In the genomic region with DNA sequence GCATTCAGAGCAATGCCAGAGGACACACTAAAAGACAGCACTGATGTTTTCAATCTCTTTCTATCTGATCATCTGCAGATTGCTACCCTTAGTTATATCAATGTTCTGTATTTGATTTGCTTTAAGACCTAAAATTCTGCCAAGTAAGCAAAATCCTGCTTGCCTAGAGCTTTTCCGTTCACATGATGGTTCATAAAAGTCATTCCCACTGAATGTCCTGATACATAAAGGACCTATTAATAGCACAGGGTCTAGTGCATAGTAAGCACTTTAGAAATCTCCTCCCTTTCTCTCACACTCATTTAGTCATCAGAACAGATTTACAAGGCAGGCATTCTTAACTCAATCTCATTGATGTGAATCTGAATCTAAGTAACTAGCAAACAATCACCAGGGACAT, we compare ENCODE assay signal across 26 cellular contexts.
"Had no signal": no experiment of that assay in that cellular context is flagged by ENCODE, and none has a peak within 500 bp of the region (broad histone marks: within the 10 kb centered on the region; RNA-seq: fewer than 3 reads in every experiment).

No MANE protein-coding gene starts in this region.

- H2AFZ ChIP-seq: neural progenitor cell had no signal

- H3K27me3 Mint-ChIP-seq: activated naive CD4-positive, alpha-beta T cell treated with anti-CD3 and anti-CD28 coated beads, Interleukin-2, amount 10 ng/mL, durations not matched to agents 7 days and 5 days had no signal

- H3K27ac ChIP-seq: cardiac muscle cell, epithelial cell of prostate, lower lobe of right lung, neural progenitor cell, right atrium auricular region, testis, uterus, VCaP had no signal

- DNase-seq: activated CD4-positive, alpha-beta memory T cell treated with anti-CD3 and anti-CD28 coated beads, Interleukin-2, amount 10 ng/mL, durations not matched to agents 7 days and 5 days; activated effector memory CD4-positive, alpha-beta T cell treated with Interleukin-2 at 50 U/mL for 16 hours; activated naive CD4-positive, alpha-beta T cell treated with anti-CD3 and anti-CD28 coated beads, Interleukin-2, amount 10 ng/mL, durations not matched to agents 7 days and 5 days; activated T-cell treated with anti-CD3 and anti-CD28 coated beads, Interleukin-2, amount 50 U/mL, for 72 hours; amygdala; cortex of kidney; endodermal cell; kidney; lower lobe of right lung; naive thymus-derived CD4-positive, alpha-beta T cell; stimulated activated CD4-positive, alpha-beta T cell treated with anti-CD3 and anti-CD28 coated beads, Interleukin-2, amount 100 ng/mL, for 24 hours; stimulated activated CD8-positive, alpha-beta memory T cell treated with anti-CD3 and anti-CD28 coated beads, Interleukin-4, amount 100 ng/mL, for 48 hours; stimulated activated naive CD4-positive, alpha-beta T cell; testis; trophoblast cell; uterus had no signal

- H3K9me3 Mint-ChIP-seq: activated CD4-positive, alpha-beta memory T cell treated with anti-CD3 and anti-CD28 coated beads, Interleukin-2, amount 10 ng/mL, durations not matched to agents 7 days and 5 days; activated CD4-positive, alpha-beta T cell treated with anti-CD3 and anti-CD28 coated beads, Interleukin-2, amount 10 ng/mL, durations not matched to agents 24 days and 14 days; activated naive CD4-positive, alpha-beta T cell treated with anti-CD3 and anti-CD28 coated beads, Interleukin-2, amount 10 ng/mL, durations not matched to agents 7 days and 5 days; activated T-cell treated with anti-CD3 and anti-CD28 coated beads, Interleukin-2, amount 50 U/mL, for 72 hours; endodermal cell; naive thymus-derived CD4-positive, alpha-beta T cell; neural progenitor cell; T-helper 2 cell treated with Interferon-gamma antibody and Interleukin-4, amounts not matched to agents 5 μg/mL and 100 μg/mL, for 36 hours had no signal

- H3K36me3 ChIP-seq: cardiac muscle cell, lower lobe of right lung, neural progenitor cell, right atrium auricular region, uterus had no signal

- FAIRE-seq: kidney had no signal

- H3K4me1 Mint-ChIP-seq: activated CD4-positive, alpha-beta memory T cell treated with anti-CD3 and anti-CD28 coated beads, Interleukin-2, amount 10 ng/mL, durations not matched to agents 7 days and 5 days; activated CD4-positive, alpha-beta T cell treated with anti-CD3 and anti-CD28 coated beads, Interleukin-2, amount 10 ng/mL, durations not matched to agents 24 days and 14 days; activated naive CD4-positive, alpha-beta T cell treated with anti-CD3 and anti-CD28 coated beads, Interleukin-2, amount 10 ng/mL, durations not matched to agents 7 days and 5 days; endodermal cell; neural progenitor cell had no signal

- H3K9me3 ChIP-seq: lower lobe of right lung, right atrium auricular region, testis, uterus had no signal

- H3K4me3 ChIP-seq: cardiac muscle cell, lower lobe of right lung, neural progenitor cell, right atrium auricular region, skin epidermis, testis, uterus had no signal

- H3K36me3 Mint-ChIP-seq: activated naive CD4-positive, alpha-beta T cell treated with anti-CD3 and anti-CD28 coated beads, Interleukin-2, amount 10 ng/mL, durations not matched to agents 7 days and 5 days; naive thymus-derived CD4-positive, alpha-beta T cell; neural progenitor cell had no signal

- H3K4me1 ChIP-seq: lower lobe of right lung, testis, uterus had no signal

- H3K9ac ChIP-seq: neural progenitor cell had no signal

- H3K27ac Mint-ChIP-seq: activated CD4-positive, alpha-beta memory T cell treated with anti-CD3 and anti-CD28 coated beads, Interleukin-2, amount 10 ng/mL, durations not matched to agents 7 days and 5 days; activated CD4-positive, alpha-beta T cell treated with anti-CD3 and anti-CD28 coated beads, Interleukin-2, amount 10 ng/mL, durations not matched to agents 24 days and 14 days; activated naive CD4-positive, alpha-beta T cell treated with anti-CD3 and anti-CD28 coated beads, Interleukin-2, amount 10 ng/mL, durations not matched to agents 7 days and 5 days; activated T-cell treated with anti-CD3 and anti-CD28 coated beads, Interleukin-2, amount 50 U/mL, for 72 hours; endodermal cell; neural progenitor cell; progenitor cell of endocrine pancreas; T-helper 2 cell treated with Interferon-gamma antibody and Interleukin-4, amounts not matched to agents 5 μg/mL and 100 μg/mL, for 36 hours had no signal

- H3K4me3 Mint-ChIP-seq: activated CD4-positive, alpha-beta memory T cell treated with anti-CD3 and anti-CD28 coated beads, Interleukin-2, amount 10 ng/mL, durations not matched to agents 7 days and 5 days; activated CD4-positive, alpha-beta T cell treated with anti-CD3 and anti-CD28 coated beads, Interleukin-2, amount 10 ng/mL, durations not matched to agents 24 days and 14 days; activated naive CD4-positive, alpha-beta T cell treated with anti-CD3 and anti-CD28 coated beads, Interleukin-2, amount 10 ng/mL, durations not matched to agents 7 days and 5 days; activated T-cell treated with anti-CD3 and anti-CD28 coated beads, Interleukin-2, amount 50 U/mL, for 72 hours; endodermal cell; naive thymus-derived CD4-positive, alpha-beta T cell; neural progenitor cell; T-helper 2 cell treated with Interferon-gamma antibody and Interleukin-4, amounts not matched to agents 5 μg/mL and 100 μg/mL, for 36 hours had no signal

- ATAC-seq: activated CD4-positive, CD25-positive, alpha-beta regulatory T cell treated with anti-CD3 and anti-CD28 coated beads, Interleukin-2, amount 50 U/mL, for 24 hours; activated T-cell treated with anti-CD3 and anti-CD28 coated beads, Interleukin-2, amount 50 U/mL, for 72 hours; lower lobe of right lung; naive thymus-derived CD4-positive, alpha-beta T cell had no signal

- H3K4me2 ChIP-seq: neural progenitor cell had no signal

- H3K27me3 ChIP-seq: neural progenitor cell, right atrium auricular region, testis, uterus had no signal
